Comparison of ENCODE assay signal across 1 cellular context in the genomic region with DNA sequence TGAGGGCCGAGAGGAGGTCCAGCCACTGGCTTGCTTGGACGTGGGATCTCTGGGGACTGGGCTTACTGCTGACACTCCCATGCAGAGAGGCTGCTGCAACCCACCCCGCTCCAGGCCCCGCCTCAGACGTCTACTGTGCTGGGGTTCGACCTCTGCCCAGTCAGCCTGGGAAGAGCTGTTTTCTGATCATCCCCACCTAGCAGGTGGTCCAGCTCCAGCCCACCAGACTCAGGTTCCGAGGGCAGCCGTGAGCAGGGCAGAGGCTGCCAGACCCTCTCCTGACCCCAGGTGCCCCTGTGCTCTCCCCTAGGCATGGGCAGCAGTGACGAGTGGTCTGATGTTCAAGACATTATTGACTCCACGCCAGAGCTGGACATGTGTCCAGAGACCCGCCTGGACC.
A peak's percentile ranks its signal among the peaks of the same experiment; 100 is the strongest.
TF ChIP-seq lines count a peak whose summit lies in the region.

No MANE protein-coding gene starts in this region.

TF ChIP-seq in K562, 482 proteins besides CTCF, POLR2A, EP300 and RAD21:
- TF ChIP-seq SMAD1 (IDR thresholded peaks at IDR 0.05; ENCODE audit: low read depth, low read length, partially characterized antibody) (no peak), NCOA2 (IDR thresholded peaks at IDR 0.05; ENCODE audit: partially characterized antibody in 2 of 2) (no peak), NEUROD1 (IDR thresholded peaks at IDR 0.05; ENCODE audit: borderline replicate concordance, low read depth, low read length, partially characterized antibody) (no peak), NFATC3 (IDR thresholded peaks at IDR 0.05) (no peak), SMARCA4 (IDR thresholded peaks at IDR 0.05) (no peak), RBM22 (IDR thresholded peaks at IDR 0.05; ENCODE audit: low read depth, low read length, poor library complexity, severe bottlenecking) (peak; percentile 10), ZNF444 (CRISPR knock-in tag; IDR thresholded peaks at IDR 0.05) (no peak), ZBTB7A (IDR thresholded peaks at IDR 0.05; ENCODE audit: borderline replicate concordance, control insufficient read depth, low read depth, low read length) (no peak)
- TF ChIP-seq, protein P1, sequence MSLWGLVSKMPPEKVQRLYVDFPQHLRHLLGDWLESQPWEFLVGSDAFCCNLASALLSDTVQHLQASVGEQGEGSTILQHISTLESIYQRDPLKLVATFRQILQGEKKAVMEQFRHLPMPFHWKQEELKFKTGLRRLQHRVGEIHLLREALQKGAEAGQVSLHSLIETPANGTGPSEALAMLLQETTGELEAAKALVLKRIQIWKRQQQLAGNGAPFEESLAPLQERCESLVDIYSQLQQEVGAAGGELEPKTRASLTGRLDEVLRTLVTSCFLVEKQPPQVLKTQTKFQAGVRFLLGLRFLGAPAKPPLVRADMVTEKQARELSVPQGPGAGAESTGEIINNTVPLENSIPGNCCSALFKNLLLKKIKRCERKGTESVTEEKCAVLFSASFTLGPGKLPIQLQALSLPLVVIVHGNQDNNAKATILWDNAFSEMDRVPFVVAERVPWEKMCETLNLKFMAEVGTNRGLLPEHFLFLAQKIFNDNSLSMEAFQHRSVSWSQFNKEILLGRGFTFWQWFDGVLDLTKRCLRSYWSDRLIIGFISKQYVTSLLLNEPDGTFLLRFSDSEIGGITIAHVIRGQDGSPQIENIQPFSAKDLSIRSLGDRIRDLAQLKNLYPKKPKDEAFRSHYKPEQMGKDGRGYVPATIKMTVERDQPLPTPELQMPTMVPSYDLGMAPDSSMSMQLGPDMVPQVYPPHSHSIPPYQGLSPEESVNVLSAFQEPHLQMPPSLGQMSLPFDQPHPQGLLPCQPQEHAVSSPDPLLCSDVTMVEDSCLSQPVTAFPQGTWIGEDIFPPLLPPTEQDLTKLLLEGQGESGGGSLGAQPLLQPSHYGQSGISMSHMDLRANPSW (CRISPR knock-in tag; IDR thresholded peaks at IDR 0.05): no peak
TF ChIP-seq in K562: peak in this region for 1.
